ENCODE assay signal across 9 cellular contexts in the genomic region with DNA sequence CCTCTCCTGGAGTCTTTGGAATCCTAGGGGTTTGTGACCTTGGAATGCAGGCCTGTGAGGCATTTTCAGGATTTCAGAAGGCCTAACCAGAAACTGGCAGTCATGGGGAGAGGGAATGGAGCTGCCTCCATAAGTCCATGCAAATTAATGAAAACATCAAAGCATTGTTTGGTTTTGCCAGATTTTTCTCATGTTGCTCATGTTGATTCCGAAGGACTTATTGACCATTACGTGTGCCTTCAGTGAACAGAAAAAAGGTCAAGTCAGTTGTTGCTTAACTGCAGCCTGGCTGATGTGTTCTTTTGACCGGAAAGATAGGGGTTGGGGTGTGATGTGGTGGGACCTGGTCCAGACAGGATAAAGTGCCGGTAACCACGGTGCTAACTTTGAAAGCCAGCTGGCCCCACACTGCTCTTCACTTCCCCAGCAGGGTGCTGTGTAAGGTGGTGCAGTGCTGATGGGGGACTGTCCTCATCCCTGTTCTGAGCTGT. TPM values are rescaled to one million over a fixed set of nuclear protein-coding genes. Genes with fewer than 3 reads are reported as not detected.
DNase-seq lines count a peak whose midpoint lies in the region; ATAC-seq and TF ChIP-seq lines count a peak whose summit lies in the region.
"Had no signal": no experiment of that assay in that cellular context is flagged by ENCODE, and none has a peak within 500 bp of the region (broad histone marks: within the 10 kb centered on the region; RNA-seq: fewer than 3 reads in every experiment).

No MANE protein-coding gene starts in this region.

- H3K9ac ChIP-seq in BLaER1, result no peak overlapping the region

- peaks cover 35% of the 10 kb centered on the region; the same call in 1 of the 2 replicates for H4K20me1 ChIP-seq in BLaER1

- H3K4me2 ChIP-seq in BLaER1, result peak overlapping the region; percentile 41

- H3K36me3 ChIP-seq in BLaER1, result peaks cover 19% of the 10 kb centered on the region
- H3K36me3 ChIP-seq in ovary, result no peaks in the 10 kb centered on the region

- peaks cover 29% of the 10 kb centered on the region for H3K4me1 ChIP-seq in BLaER1
- peaks cover 20% of the 10 kb centered on the region for H3K4me1 ChIP-seq in ovary (ENCODE audit: insufficient read depth)

- TF ChIP-seq CTCF in foreskin fibroblast (IDR thresholded peaks at IDR 0.05; ENCODE audit: low read depth, low read length) (no peak), ovary (IDR thresholded peaks at IDR 0.05) (no peak)

- H3K36me3 Mint-ChIP-seq in activated naive CD4-positive, alpha-beta T cell treated with anti-CD3 and anti-CD28 coated beads for 36 hours (ENCODE audit: low read depth), result no peaks in the 10 kb centered on the region
- H3K36me3 Mint-ChIP-seq: natural killer cell treated with Interleukin-12 subunit alpha and Interleukin-12 subunit beta and Interleukin-15 and Interleukin-18, amount 100 ng/mL, for 72 hours had no signal

- H3K4me3 ChIP-seq in BLaER1 (no peak overlapping the region), foreskin fibroblast (ENCODE audit: low read depth in 1 of 2, low read length in 2 of 2) (no peak overlapping the region), ovary (no peak overlapping the region)

- no peak for TF ChIP-seq EP300 in ovary (IDR thresholded peaks at IDR 0.05)

- no peaks in the 10 kb centered on the region for H3K9me3 Mint-ChIP-seq in activated naive CD4-positive, alpha-beta T cell treated with anti-CD3 and anti-CD28 coated beads for 36 hours
- H3K9me3 Mint-ChIP-seq: natural killer cell treated with Interleukin-12 subunit alpha and Interleukin-12 subunit beta and Interleukin-15 and Interleukin-18, amount 100 ng/mL, for 72 hours had no signal

- H3K4me1 Mint-ChIP-seq in activated naive CD4-positive, alpha-beta T cell treated with anti-CD3 and anti-CD28 coated beads for 36 hours (ENCODE audit: low read depth), result no peaks in the 10 kb centered on the region

- DNase-seq in foreskin fibroblast (peak; percentile 95), ovary (peak; percentile 40 to 59 (median 47)), Ammon's horn (ENCODE audit: low spot score) (no peak), NCI-H2081 (lab: John Stamatoyannopoulos, UW) (no peak)
- no peak for DNase-seq in activated naive CD4-positive, alpha-beta T cell treated with anti-CD3 and anti-CD28 coated beads for 36 hours

- CTCF ChIA-PET in activated naive CD4-positive, alpha-beta T cell treated with anti-CD3 and anti-CD28 coated beads for 36 hours (lab: Charles Lee), result interaction anchor here (1.4 to 1.5 kb wide), 2 partner anchors 24 to 480 kb away, joined by 3 read pairs; no protein-coding TSS in a partner anchor

- no peaks in the 10 kb centered on the region for H3K27me3 ChIP-seq in BLaER1
- no peaks in the 10 kb centered on the region for H3K27me3 ChIP-seq in ovary

- no peak overlapping the region for H3K27ac ChIP-seq in BLaER1
- H3K27ac ChIP-seq in ovary, result peak overlapping the region in 1 of 2 donors; percentile 62

- peaks cover 31% of the 10 kb centered on the region for H3K9me3 ChIP-seq in BLaER1
- no peaks in the 10 kb centered on the region for H3K9me3 ChIP-seq in ovary

- no peak overlapping the region for H3K4me3 Mint-ChIP-seq in activated naive CD4-positive, alpha-beta T cell treated with anti-CD3 and anti-CD28 coated beads for 36 hours
- H3K4me3 Mint-ChIP-seq: natural killer cell treated with Interleukin-12 subunit alpha and Interleukin-12 subunit beta and Interleukin-15 and Interleukin-18, amount 100 ng/mL, for 72 hours had no signal

- peak; percentile 68 for ATAC-seq in SK-N-SH treated with all-trans-retinoic acid at 6 μM for 48 hours
- ATAC-seq in HG02981 (IDR thresholded peaks at IDR 0.05; ENCODE audit: unreplicated experiment), result no peak

- intact Hi-C loops in ovary (cut with DNase I), result no loop called here
- intact Hi-C loops in activated naive CD4-positive, alpha-beta T cell treated with anti-CD3 and anti-CD28 coated beads for 36 hours (cut with micrococcal nuclease), result no loop called here

- H3K27ac Mint-ChIP-seq in activated naive CD4-positive, alpha-beta T cell treated with anti-CD3 and anti-CD28 coated beads for 36 hours, result no peak overlapping the region
- H3K27ac Mint-ChIP-seq: natural killer cell treated with Interleukin-12 subunit alpha and Interleukin-12 subunit beta and Interleukin-15 and Interleukin-18, amount 100 ng/mL, for 72 hours had no signal

- peaks cover 19% of the 10 kb centered on the region for H3K27me3 Mint-ChIP-seq in activated naive CD4-positive, alpha-beta T cell treated with anti-CD3 and anti-CD28 coated beads for 36 hours (ENCODE audit: low read depth)

- no peak for TF ChIP-seq POLR2A in ovary (IDR thresholded peaks at IDR 0.05)

- WGBS in ovary, 3 donors, result 1 to 5% (median 3%) methylated on average over 5 of the region's 5 CpGs

TF ChIP-seq in SK-N-SH treated with all-trans-retinoic acid at 6 μM for 48 hours, 23 proteins besides CTCF, POLR2A, EP300 and RAD21:
- TF ChIP-seq ISL1 (CRISPR knock-in tag; IDR thresholded peaks at IDR 0.05) (no peak), ZFP30 (CRISPR knock-in tag; IDR thresholded peaks at IDR 0.05) (no peak), RARB (CRISPR knock-in tag; IDR thresholded peaks at IDR 0.05) (no peak)

RNA-seq across cellular contexts. Expression of a gene that starts 3.6 kb away (rescaled TPM):
- total RNA-seq in ovary, result not detected
- under 1 TPM in 1 of 2 donors, not detected in 1; 0.05 TPM for polyA plus RNA-seq in ovary
- not detected for total RNA-seq in activated naive CD4-positive, alpha-beta T cell treated with anti-CD3 and anti-CD28 coated beads for 36 hours
- total RNA-seq: natural killer cell treated with Interleukin-12 subunit alpha and Interleukin-12 subunit beta and Interleukin-15 and Interleukin-18, amount 100 ng/mL, for 72 hours had no signal

RNA-seq across cellular contexts. Expression of a gene that starts 30.6 kb away (rescaled TPM):
- total RNA-seq in ovary, result 10 to 100 TPM; 21.9 to 90.1 (median 35.6) TPM
- 10 to 100 TPM; 10.2 to 69.5 TPM for polyA plus RNA-seq in ovary
- total RNA-seq in activated naive CD4-positive, alpha-beta T cell treated with anti-CD3 and anti-CD28 coated beads for 36 hours, result under 1 TPM; 0.27 to 0.38 TPM

Comparison
In these comparisons a context has a peak if more than half of its experiments do, and no peak if none do; other contexts are left out.
1. DNase-seq: peak in foreskin fibroblast (2 of 2) and ovary (5 of 5); none in Ammon's horn (single experiment), activated naive CD4-positive, alpha-beta T cell treated with anti-CD3 and anti-CD28 coated beads for 36 hours (single experiment) and NCI-H2081 (0 of 2).
2. RNA of a gene that starts 30.6 kb away (total RNA-seq): 21.9 to 90.1 TPM in ovary; 0.27 to 0.38 TPM in activated naive CD4-positive, alpha-beta T cell treated with anti-CD3 and anti-CD28 coated beads for 36 hours; every median in the first group is over 10 times any median in the second.